In the genomic region with DNA sequence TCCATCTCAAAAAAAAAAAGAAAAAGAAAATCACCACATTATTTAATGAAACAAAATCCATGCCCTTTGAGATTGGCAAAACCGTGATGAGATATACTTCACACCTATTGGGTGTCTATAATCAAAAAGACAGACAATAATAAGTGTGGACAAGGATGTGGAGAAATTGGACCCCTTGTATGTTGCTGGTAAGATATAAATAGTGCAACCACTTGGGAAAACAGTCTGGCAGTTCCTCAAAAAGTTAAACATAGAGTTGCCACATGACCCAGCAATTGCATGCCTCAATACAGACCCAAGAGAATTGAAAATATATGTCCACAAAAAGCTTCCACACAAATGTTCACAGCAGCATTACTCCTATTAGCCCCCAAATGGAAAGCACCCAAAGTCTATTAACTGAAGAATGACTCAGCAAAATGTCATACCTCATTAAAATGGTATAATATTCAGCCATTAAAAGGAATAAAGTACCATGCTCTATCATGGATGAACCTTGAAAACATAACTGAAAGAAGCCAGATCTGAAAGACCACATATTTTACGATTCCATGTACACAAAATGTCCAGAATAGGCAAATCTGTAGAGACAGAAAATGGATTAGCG, we compare ENCODE assay signal across 15 cellular contexts. TPM values are rescaled to one million over a fixed set of nuclear protein-coding genes. Genes with fewer than 3 reads are reported as not detected.
"Had no signal": no experiment of that assay in that cellular context is flagged by ENCODE, and none has a peak within 500 bp of the region (broad histone marks: within the 10 kb centered on the region; RNA-seq: fewer than 3 reads in every experiment).

No MANE protein-coding gene starts in this region.

- ATAC-seq: esophagus mucosa; left ventricle myocardium superior; mucosa of descending colon; naive thymus-derived CD4-positive, alpha-beta T cell; stimulated activated naive B cell treated with anti-CD40 and anti-IgM and Interleukin-4, amounts not matched to agents 10 μg/mL and 1 μg/mL and 100 μg/mL, for 72 hours; T-helper 17 cell had no signal

- H3K27ac ChIP-seq: cardiac muscle cell, ovary had no signal

- DNase-seq: activated CD4-positive, alpha-beta memory T cell treated with anti-CD3 and anti-CD28 coated beads, Interleukin-2, amount 10 ng/mL, durations not matched to agents 7 days and 5 days; activated CD4-positive, alpha-beta T cell treated with anti-CD3 and anti-CD28 coated beads for 4 hours; activated naive CD4-positive, alpha-beta T cell treated with anti-CD3 and anti-CD28 coated beads, Interleukin-2, amount 10 ng/mL, durations not matched to agents 7 days and 5 days; activated T-cell treated with anti-CD3 and anti-CD28 coated beads, Interleukin-2, amount 50 U/mL, for 24 hours; kidney glomerular epithelial cell; left ventricle myocardium superior; mucosa of descending colon; naive thymus-derived CD4-positive, alpha-beta T cell; ovary; stimulated activated CD4-positive, alpha-beta T cell treated with anti-CD3 and anti-CD28 coated beads, Interleukin-4, amount 100 ng/mL, for 1 hour; stimulated activated naive B cell treated with anti-CD40 and anti-IgM and Interleukin-4, amounts not matched to agents 10 μg/mL and 1 μg/mL and 100 μg/mL, for 72 hours; substantia nigra; T-helper 17 cell had no signal

- H3K4me3 ChIP-seq: cardiac muscle cell, mucosa of descending colon, ovary had no signal

- H3K36me3 ChIP-seq: cardiac muscle cell, ovary had no signal

- H3K9me3 ChIP-seq: mucosa of descending colon, ovary had no signal

- H3K27me3 ChIP-seq: cardiac muscle cell, ovary had no signal

RNA-seq across cellular contexts. Expression of gene LMOD1, which starts 24.3 kb away (rescaled TPM):
- total RNA-seq: activated CD4-positive, alpha-beta memory T cell treated with anti-CD3 and anti-CD28 coated beads, Interleukin-2, amount 10 ng/mL, durations not matched to agents 7 days and 5 days; naive thymus-derived CD4-positive, alpha-beta T cell; T-helper 17 cell had no signal
- polyA plus RNA-seq: naive thymus-derived CD4-positive, alpha-beta T cell had no signal

RNA-seq across cellular contexts. Expression of gene SHISA4, which starts 33.4 kb away (rescaled TPM):
- polyA plus RNA-seq: naive thymus-derived CD4-positive, alpha-beta T cell had no signal
